In the genomic region with DNA sequence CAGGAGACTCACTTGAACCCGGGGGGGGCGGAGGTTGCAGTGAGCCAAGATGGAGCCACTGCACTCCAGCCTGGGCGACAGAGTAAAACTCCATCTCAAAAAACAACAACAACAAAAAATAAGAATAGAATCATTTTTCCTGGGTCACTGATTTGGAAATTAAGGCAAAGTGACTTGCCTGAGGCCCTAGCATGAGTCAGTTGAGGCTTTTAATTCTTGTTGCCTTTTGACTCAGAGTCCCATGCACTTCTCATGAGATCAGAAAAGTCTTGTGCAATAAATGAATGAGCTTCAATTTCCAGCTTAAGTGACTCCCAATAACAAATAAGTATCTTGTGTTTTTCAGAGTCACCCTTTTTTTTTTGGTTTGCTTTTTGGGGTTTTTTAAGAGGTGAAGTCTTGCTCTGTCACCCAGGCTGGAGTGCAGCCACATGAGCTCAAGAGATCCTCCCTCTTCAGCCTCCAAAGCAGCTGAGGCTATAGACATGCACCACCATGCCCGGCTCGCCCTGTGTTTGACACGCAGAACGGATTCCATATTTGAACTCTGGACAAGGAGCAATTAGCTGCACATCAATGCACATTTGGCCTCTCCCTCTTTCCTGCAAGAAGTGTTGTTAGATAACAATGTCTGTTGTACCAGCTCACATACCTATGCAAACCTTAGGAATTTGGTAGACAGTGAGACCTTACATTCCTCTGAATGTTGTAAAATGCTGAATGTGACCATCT, we compare ENCODE assay signal across 8 cellular contexts. TPM values are rescaled to one million over a fixed set of nuclear protein-coding genes. Genes with fewer than 3 reads are reported as not detected.
DNase-seq lines count a peak whose midpoint lies in the region; ATAC-seq and TF ChIP-seq lines count a peak whose summit lies in the region.

No MANE protein-coding gene starts in this region.

- peaks cover 34% of the 10 kb centered on the region for H3K4me1 ChIP-seq in ACC112 (ENCODE audit: control insufficient read depth, insufficient read depth, low read length, unreplicated experiment)
- peaks cover 42% of the 10 kb centered on the region for H3K4me1 ChIP-seq in GM23248 (ENCODE audit: insufficient read depth)
- H3K4me1 ChIP-seq in ascending aorta = peaks cover 0 to 9% of the 10 kb centered on the region in 2 donors
- peaks cover 0 to 44% of the 10 kb centered on the region in 2 donors for H3K4me1 ChIP-seq in left lung

- H3K36me3 ChIP-seq in ACC112 (ENCODE audit: insufficient read depth, low read length) (no peaks in the 10 kb centered on the region), GM23248 (ENCODE audit: low read depth) (no peaks in the 10 kb centered on the region), ascending aorta (no peaks in the 10 kb centered on the region), left lung (no peaks in the 10 kb centered on the region)

- peak overlapping the region; percentile 86 for H3K4me2 ChIP-seq in GM23248 (ENCODE audit: unreplicated experiment)

- no peak for TF ChIP-seq CTCF in ascending aorta (IDR thresholded peaks at IDR 0.05)
- no peak for TF ChIP-seq CTCF in left lung (IDR thresholded peaks at IDR 0.05)

- H3K9ac ChIP-seq in GM23248 = peak overlapping the region; percentile 81

- intact Hi-C loops in ascending aorta (cut with DNase I) (loop anchor here (5.0 kb wide), 2 partner anchors 57 to 63 kb away; a partner anchor contains a TSS), left lung (cut with DNase I) (no loop called here)

- H3K27me3 ChIP-seq in ACC112 (ENCODE audit: insufficient read depth, low read length) (no peaks in the 10 kb centered on the region), GM23248 (replicated peaks; ENCODE audit: insufficient read depth) (no peaks in the 10 kb centered on the region), ascending aorta (no peaks in the 10 kb centered on the region), left lung (no peaks in the 10 kb centered on the region)

- H3K9me3 ChIP-seq in GM23248 (ENCODE audit: low read depth) (no peaks in the 10 kb centered on the region), ascending aorta (no peaks in the 10 kb centered on the region), left lung (no peaks in the 10 kb centered on the region), T-helper 17 cell (ENCODE audit: control insufficient read depth, low read length, poor library complexity, severe bottlenecking) (no peaks in the 10 kb centered on the region)

- no peaks in the 10 kb centered on the region for H3K9me2 ChIP-seq in GM23248 (ENCODE audit: insufficient read depth)

- H3K4me3 Mint-ChIP-seq in T-helper 17 cell = no peak overlapping the region

- no peaks in the 10 kb centered on the region for H4K20me1 ChIP-seq in GM23248 (ENCODE audit: insufficient read depth)

- H3K27me3 Mint-ChIP-seq in T-helper 17 cell = no peaks in the 10 kb centered on the region

- H3K4me3 ChIP-seq in ACC112 (ENCODE audit: low read depth, low read length) (0 out of 2 replicates have a peak overlapping the region, but pooled peaks have one; percentile 23), GM23248 (peak overlapping the region; percentile 57), ascending aorta (no peak overlapping the region), left lung (no peak overlapping the region)

- H3K27ac ChIP-seq in ACC112 (ENCODE audit: low read depth, low read length) = peak overlapping the region; percentile 91
- peak overlapping the region; percentile 98 for H3K27ac ChIP-seq in GM23248
- peak overlapping the region; percentile 44 to 58 for H3K27ac ChIP-seq in ascending aorta
- H3K27ac ChIP-seq in left lung = peak overlapping the region; percentile 41 to 72

- DNase-seq in GM23248 = peak; percentile 98
- DNase-seq in ascending aorta (ENCODE audit: low spot score in 2 of 2) = peak in 1 of 2 donors; percentile 64
- DNase-seq in left lung = no peak
- no peak for DNase-seq in cortex of kidney (lab: John Stamatoyannopoulos, UW)
- no peak for DNase-seq in T-helper 17 cell

- H2AFZ ChIP-seq in ACC112 (ENCODE audit: low read length, unreplicated experiment) (peak overlapping the region; percentile 16), GM23248 (peak overlapping the region; percentile 48)

- peaks cover 19% of the 10 kb centered on the region for H3K4me1 Mint-ChIP-seq in T-helper 17 cell

- H3K27ac Mint-ChIP-seq in T-helper 17 cell = no peak overlapping the region

- in situ Hi-C loops in GM23248 (cut with MboI) = no loop called here

- peaks cover 20% of the 10 kb centered on the region for H3K79me2 ChIP-seq in ACC112 (ENCODE audit: control insufficient read depth, insufficient read depth, low read length, unreplicated experiment)
- peaks cover 21% of the 10 kb centered on the region for H3K79me2 ChIP-seq in GM23248 (ENCODE audit: insufficient read depth)

- ATAC-seq in left lung (peak; percentile 45), HG03025 (IDR thresholded peaks at IDR 0.05; ENCODE audit: low FRiP score, unreplicated experiment) (no peak), HG03469 (IDR thresholded peaks at IDR 0.05; ENCODE audit: unreplicated experiment) (no peak), T-helper 17 cell (no peak)

- 21 to 38% methylated on average over 7 of the region's 7 CpGs for WGBS in GM23248 (ENCODE audit: low coverage in 1 of 2, low lambda C conversion rate in 2 of 2, missing lambda C conversion rate in 2 of 2), 2 experiments

- peaks cover 39% of the 10 kb centered on the region for H3F3A ChIP-seq in GM23248 (ENCODE audit: insufficient read depth)

- no peaks in the 10 kb centered on the region for H3K36me3 Mint-ChIP-seq in T-helper 17 cell (ENCODE audit: low read depth)

RNA-seq across cellular contexts. Expression of a gene that starts 3.3 kb away (rescaled TPM):
- 52.9 and 67.9 TPM in 2 replicates for total RNA-seq in GM23248 (2014; rRNA removed; shearing (Covaris generic))
- 14.8 and 14.9 TPM in 2 replicates for polyA plus RNA-seq in GM23248 (2016; fragmentation: Nextera tagmentation; extraction: Ambion mirVana)
- total RNA-seq in ascending aorta (129 TPM), left lung (10 to 100 TPM; 72.9 to 86.8 TPM), T-helper 17 cell (10 to 100 TPM; 54.8 to 72.8 TPM)

RNA-seq across cellular contexts. Expression of a gene that starts 55.3 kb away (rescaled TPM):
- total RNA-seq in GM23248 (2014; rRNA removed; shearing (Covaris generic)) = 0.13 and 0.54 TPM in 2 replicates
- polyA plus RNA-seq in GM23248 (2016; fragmentation: Nextera tagmentation; extraction: Ambion mirVana) = 0.20 and 0.29 TPM in 2 replicates
- 5.7 TPM for total RNA-seq in ascending aorta
- 1 to 10 TPM; 1.4 to 2.6 TPM for total RNA-seq in left lung
- 1 to 10 TPM; 1.5 to 1.9 TPM for total RNA-seq in T-helper 17 cell

Comparison
In these comparisons a context has a peak if more than half of its experiments do, and no peak if none do; other contexts are left out.
1. H3K4me3 ChIP-seq: peak in ACC112 (single experiment) and GM23248 (single experiment); none in ascending aorta (0 of 2) and left lung (0 of 2).
2. Peak in every context shown above with its lines, with median percentiles within 50 percentile points of each other: H3K27ac ChIP-seq.